Comparison of ENCODE assay signal across 32 cellular contexts in the genomic region with DNA sequence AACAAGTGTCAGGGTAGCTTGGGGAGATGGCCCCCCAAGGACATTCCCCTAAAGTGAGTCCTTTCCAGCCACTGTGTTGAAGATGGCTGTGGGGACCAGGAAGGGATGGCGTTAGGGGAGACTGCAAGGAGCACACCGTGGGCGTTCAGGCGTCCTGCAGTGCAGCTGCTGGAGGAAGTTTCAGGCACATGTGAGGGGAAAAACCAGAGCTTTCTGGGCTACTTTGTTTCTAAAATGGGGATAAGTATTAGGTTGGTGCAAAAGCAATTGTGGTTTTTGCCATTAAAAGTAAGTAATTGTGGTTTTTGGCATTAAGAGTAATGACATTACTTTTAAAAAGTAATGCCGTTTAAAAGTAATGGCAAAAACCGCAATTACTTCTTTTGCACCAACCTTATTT. TPM values are rescaled to one million over a fixed set of nuclear protein-coding genes. Genes with fewer than 3 reads are reported as not detected.
DNase-seq lines count a peak whose midpoint lies in the region; ATAC-seq, FAIRE-seq and TF ChIP-seq lines count a peak whose summit lies in the region.
"Had no signal": no experiment of that assay in that cellular context is flagged by ENCODE, and none has a peak within 500 bp of the region (broad histone marks: within the 10 kb centered on the region; RNA-seq: fewer than 3 reads in every experiment).

No MANE protein-coding gene starts in this region.

- H3K4me1 Mint-ChIP-seq in stimulated activated naive CD8-positive, alpha-beta T cell treated with anti-CD3 and anti-CD28 coated beads, Interleukin-15, Interleukin-2, amounts not matched to agents 100 ng/mL and 50 ng/mL, for 24 hours (ENCODE audit: low read depth) = peaks cover 82% of the 10 kb centered on the region

- WGBS in right cardiac atrium = 56% methylated on average over 6 of the region's 6 CpGs
- 6% methylated on average over 6 of the region's 6 CpGs for WGBS in GM12878 (ENCODE audit: insufficient coverage, insufficient replicate concordance, low lambda C conversion rate, missing lambda C conversion rate)

- no peaks in the 10 kb centered on the region for H3K9me3 Mint-ChIP-seq in stimulated activated naive CD8-positive, alpha-beta T cell treated with anti-CD3 and anti-CD28 coated beads, Interleukin-15, Interleukin-2, amounts not matched to agents 100 ng/mL and 50 ng/mL, for 24 hours
- H3K9me3 Mint-ChIP-seq: activated naive CD4-positive, alpha-beta T cell treated with anti-CD3 and anti-CD28 coated beads, Interleukin-2, amount 50 U/mL, for 72 hours; activated T-helper 1 cell treated with anti-CD3 and anti-CD28 coated beads, Interleukin-12 subunit alpha, Interleukin-12 subunit beta, Interleukin-2, Interleukin-4 antibody, amounts not matched to agents 30 ng/mL and 10 ng/mL and 1 ng/mL, durations not matched to agents 14 hours and 24 hours and 36 hours; H9 had no signal

- FAIRE-seq in GM12878 (lab: Jason Lieb, UNC) (peak; percentile 23), RCC 7860 (lab: Jason Lieb, UNC) (no peak)
- FAIRE-seq: pancreas had no signal

- no peak for ATAC-seq in right cardiac atrium
- ATAC-seq in GM21723 (IDR thresholded peaks at IDR 0.05; ENCODE audit: unreplicated experiment) = peak; percentile 42
- ATAC-seq in GM12878 = peak; percentile 44
- ATAC-seq in HG03354 (IDR thresholded peaks at IDR 0.05; ENCODE audit: poor library complexity, severe bottlenecking, unreplicated experiment) = no peak
- no peak for ATAC-seq in HG02571 (IDR thresholded peaks at IDR 0.05; ENCODE audit: unreplicated experiment)
- ATAC-seq: esophagus mucosa, heart right ventricle, mucosa of descending colon, pancreas had no signal

- TF ChIP-seq EP300 in GM12878 (IDR thresholded peaks at IDR 0.05; ENCODE audit: borderline replicate concordance in 1 of 2, control insufficient read depth in 1 of 2, low read depth in 2 of 2, low read length in 2 of 2) = peak in 1 of 2 experiments; percentile 17; a peak in 1 of 4 replicates

- no peaks in the 10 kb centered on the region for H3K36me3 Mint-ChIP-seq in stimulated activated naive CD8-positive, alpha-beta T cell treated with anti-CD3 and anti-CD28 coated beads, Interleukin-15, Interleukin-2, amounts not matched to agents 100 ng/mL and 50 ng/mL, for 24 hours (ENCODE audit: low read depth)
- H3K36me3 Mint-ChIP-seq: activated naive CD4-positive, alpha-beta T cell treated with anti-CD3 and anti-CD28 coated beads, Interleukin-2, amount 50 U/mL, for 72 hours had no signal

- no peak overlapping the region for H2AFZ ChIP-seq in GM12878 (ENCODE audit: control insufficient read depth, low read depth, low read length)
- H2AFZ ChIP-seq: PC-9 had no signal

- CTCF ChIA-PET in GM12878 (lab: Yijun Ruan, JAX) = interaction anchor here (0.5 to 2.8 kb wide), 4 partner anchors 11 to 442 kb away, joined by 3 to 8 read pairs (median 3); a partner anchor contains a TSS

- no peaks in the 10 kb centered on the region for H3K27me3 ChIP-seq in left ventricle myocardium inferior (ENCODE audit: low read depth)
- no peaks in the 10 kb centered on the region for H3K27me3 ChIP-seq in right cardiac atrium (ENCODE audit: control insufficient read depth, insufficient read depth)
- no peaks in the 10 kb centered on the region for H3K27me3 ChIP-seq in GM12878 (replicated peaks in 1 of 2; ENCODE audit: control insufficient read depth in 2 of 2, insufficient read depth in 2 of 2, low read length in 1 of 2)
- H3K27me3 ChIP-seq: heart right ventricle, pancreas, spleen had no signal

- no peak overlapping the region for H3K9ac ChIP-seq in GM12878 (ENCODE audit: control insufficient read depth, insufficient read depth, low read length)

- H3K4me3 ChIP-seq in left ventricle myocardium inferior (no peak overlapping the region), right cardiac atrium (ENCODE audit: low read length) (no peak overlapping the region), GM12878 (no peak overlapping the region)
- H3K4me3 ChIP-seq: coronary artery, heart right ventricle, lung, mucosa of descending colon, pancreas, PC-9, spleen had no signal

- no peaks in the 10 kb centered on the region for H4K20me1 ChIP-seq in GM12878 (ENCODE audit: control insufficient read depth, insufficient read depth)

- DNase-seq in left ventricle myocardium inferior (no peak), right cardiac atrium (no peak), GM12878 (ENCODE audit: low read depth, low spot score) (no peak), RCC 7860 (ENCODE audit: low spot score) (no peak)
- DNase-seq: activated CD4-positive, alpha-beta T cell treated with anti-CD3 and anti-CD28 coated beads for 4 hours; foreskin fibroblast; H9; heart right ventricle; KG1; mucosa of descending colon; NCI-H1694; pancreas; PC-9; SHP77; spleen; T-helper 9 cell had no signal

- no peaks in the 10 kb centered on the region for H3K79me2 ChIP-seq in GM12878 (ENCODE audit: control insufficient read depth, insufficient read depth, low read length)

- in situ Hi-C loops in GM12878 (cut with MboI) = no loop called here

- H3K27ac ChIP-seq in left ventricle myocardium inferior (replicated peaks) = peak overlapping the region; percentile 87
- H3K27ac ChIP-seq in right cardiac atrium (ENCODE audit: low read length) = no peak overlapping the region
- H3K27ac ChIP-seq in GM12878 (ENCODE audit: control insufficient read depth, insufficient read depth) = no peak overlapping the region
- H3K27ac ChIP-seq: C4-2B, coronary artery, pancreas, PC-9, spleen, VCaP had no signal

- no peaks in the 10 kb centered on the region for H3K36me3 ChIP-seq in left ventricle myocardium inferior
- no peaks in the 10 kb centered on the region for H3K36me3 ChIP-seq in GM12878 (ENCODE audit: control insufficient read depth in 2 of 2, insufficient read depth in 2 of 2, low read length in 1 of 2)
- H3K36me3 ChIP-seq: heart right ventricle, pancreas, spleen had no signal

- BruUV-seq in GM12878 (replicated peaks; lab: Mats Ljungman, UMichigan) = no TSS peak

- RAD21 ChIA-PET in GM12878 (lab: Charles Lee; ENCODE audit: unreplicated experiment) = interaction anchor here (1.2 to 4.9 kb wide), 3 partner anchors 9 to 12 kb away, joined by 3 to 35 read pairs (median 3); no protein-coding TSS in a partner anchor

- no peaks in the 10 kb centered on the region for H3K27me3 Mint-ChIP-seq in stimulated activated naive CD8-positive, alpha-beta T cell treated with anti-CD3 and anti-CD28 coated beads, Interleukin-15, Interleukin-2, amounts not matched to agents 100 ng/mL and 50 ng/mL, for 24 hours

- no peak for TF ChIP-seq RAD21 in GM12878 (IDR thresholded peaks at IDR 0.05; ENCODE audit: insufficient read depth, low read depth, low read length)

- POLR2A ChIA-PET in GM12878 (lab: Charles Lee) = interaction anchor here (0.5 to 4.6 kb wide), 5 partner anchors 9 to 95 kb away, joined by 3 to 23 read pairs (median 5); no protein-coding TSS in a partner anchor

- SMC1A ChIA-PET in GM12878 (lab: Charles Lee; ENCODE audit: uncharacterized antibody, unreplicated experiment) = interaction anchor here (0.8 to 6.6 kb wide), 8 partner anchors 9 to 33 kb away, joined by 3 to 46 read pairs (median 4); no protein-coding TSS in a partner anchor

- H3K4me2 ChIP-seq in GM12878 (ENCODE audit: control insufficient read depth, insufficient read depth) = 0 out of 2 replicates have a peak overlapping the region, but pooled peaks have one; percentile 5
- H3K4me2 ChIP-seq: PC-9 had no signal

- H3K9me3 ChIP-seq in left ventricle myocardium inferior (replicated peaks) = no peaks in the 10 kb centered on the region
- H3K9me3 ChIP-seq in right cardiac atrium (ENCODE audit: control insufficient read depth, low read length) = no peaks in the 10 kb centered on the region
- no peaks in the 10 kb centered on the region for H3K9me3 ChIP-seq in GM12878 (replicated peaks; ENCODE audit: control insufficient read depth, insufficient read depth, low read length)
- H3K9me3 ChIP-seq: heart right ventricle, mucosa of descending colon, pancreas, spleen had no signal

- no peak overlapping the region for H3K4me3 Mint-ChIP-seq in stimulated activated naive CD8-positive, alpha-beta T cell treated with anti-CD3 and anti-CD28 coated beads, Interleukin-15, Interleukin-2, amounts not matched to agents 100 ng/mL and 50 ng/mL, for 24 hours
- H3K4me3 Mint-ChIP-seq: activated T-helper 1 cell treated with anti-CD3 and anti-CD28 coated beads, Interleukin-12 subunit alpha, Interleukin-12 subunit beta, Interleukin-2, Interleukin-4 antibody, amounts not matched to agents 30 ng/mL and 10 ng/mL and 1 ng/mL, durations not matched to agents 14 hours and 24 hours and 36 hours; H9 had no signal

- H3K4me1 ChIP-seq in left ventricle myocardium inferior (peaks cover 64% of the 10 kb centered on the region), right cardiac atrium (ENCODE audit: control insufficient read depth, insufficient read depth, low read length) (peaks cover 13% of the 10 kb centered on the region), GM12878 (ENCODE audit: control insufficient read depth, insufficient read depth, low read length) (peaks cover 39% of the 10 kb centered on the region)
- H3K4me1 ChIP-seq: pancreas had no signal

- TF ChIP-seq POLR2A in GM12878 (IDR thresholded peaks at IDR 0.05; ENCODE audit: low read depth, low read length) = no peak

- intact Hi-C loops in left ventricle myocardium inferior (cut with micrococcal nuclease) = no loop called here
- intact Hi-C loops in right cardiac atrium (cut with DNase I) = no loop called here
- intact Hi-C loops in GM12878 (cut with micrococcal nuclease; ENCODE audit: unreplicated experiment) = no loop called here

- H3K27ac Mint-ChIP-seq in stimulated activated naive CD8-positive, alpha-beta T cell treated with anti-CD3 and anti-CD28 coated beads, Interleukin-15, Interleukin-2, amounts not matched to agents 100 ng/mL and 50 ng/mL, for 24 hours = peak overlapping the region; percentile 87
- H3K27ac Mint-ChIP-seq: activated naive CD4-positive, alpha-beta T cell treated with anti-CD3 and anti-CD28 coated beads, Interleukin-2, amount 50 U/mL, for 72 hours; H9 had no signal

- no peak for TF ChIP-seq CTCF in left ventricle myocardium inferior (IDR thresholded peaks at IDR 0.05; ENCODE audit: borderline replicate concordance)
- TF ChIP-seq CTCF in GM12878 (IDR thresholded peaks at IDR 0.05 in 2 of 3, conservative IDR thresholded peaks at IDR 0.05 in 1 of 3; ENCODE audit: control insufficient read depth in 2 of 3, extremely low read depth in 1 of 3, insufficient read depth in 1 of 3, low read depth in 3 of 3, low read length in 3 of 3) = no peak

RNA-seq across cellular contexts. Expression of a gene that starts 14.3 kb away (rescaled TPM):
- 2.6 TPM for total RNA-seq in left ventricle myocardium inferior
- 1 to 10 TPM in 3 of 4 donors, under 1 TPM in 1; 0.81 to 2.9 (median 1.9) TPM for total RNA-seq in right cardiac atrium
- 1.1 TPM for polyA plus RNA-seq in right cardiac atrium
- 13.7 and 18.8 TPM in 2 replicates for total RNA-seq in GM12878 (2013; cell fraction: nucleolus; rRNA removed)
- total RNA-seq in GM12878 (2014; rRNA removed) = 1.1 and 1.9 TPM in 2 replicates
- 1.1 and 1.4 TPM in 2 replicates for total RNA-seq in GM12878 (2014; rRNA removed; fragmentation: Illumina TruSeq; extraction: Trizol)
- 1.5 and 1.8 TPM in 2 replicates for total RNA-seq in GM12878 (2021)
- polyA plus RNA-seq in GM12878 (2011; ENCODE audit: low read depth) = 1.3 TPM
- polyA plus RNA-seq in GM12878 (2011; rRNA removed) = 5.5 and 15.7 TPM in 2 replicates
- 22.9 and 31.0 TPM in 2 replicates for polyA plus RNA-seq in GM12878 (2011; cell fraction: cytosol; rRNA removed)
- 9.8 and 13.4 TPM in 2 replicates for polyA plus RNA-seq in GM12878 (2011; cell fraction: nucleus; rRNA removed)
- polyA plus RNA-seq in GM12878 (2012) = 1.2 and 1.3 TPM in 2 replicates
- 0.84 and 2.6 TPM in 2 replicates for polyA plus RNA-seq in GM12878 (2014; fragmentation: Illumina TruSeq; extraction: Trizol)
- 1 to 10 TPM; 1.7 to 1.9 TPM for polyA plus RNA-seq in GM12878 (2014; fragmentation: Nextera tagmentation; extraction: Ambion mirVana)
- 0.97 and 1.3 TPM in 2 replicates for polyA plus RNA-seq in GM12878 (2014; rRNA removed)
- under 1 TPM; 0.88 to 1.00 TPM for polyA plus RNA-seq in GM12878 (2016; fragmentation: Nextera tagmentation; extraction: Ambion mirVana)
- 24.3 and 26.7 TPM in 2 replicates for polyA minus RNA-seq in GM12878 (2011; rRNA and poly(A)+ RNA removed)
- 9.3 and 10.8 TPM in 2 replicates for polyA minus RNA-seq in GM12878 (2011; cell fraction: cytosol; rRNA and poly(A)+ RNA removed)
- 5.0 and 7.0 TPM in 2 replicates for polyA minus RNA-seq in GM12878 (2011; cell fraction: nucleus; rRNA and poly(A)+ RNA removed)
- total RNA-seq: Daoy, H9, kidney epithelial cell, NCI-H460, PC-9 had no signal
- polyA plus RNA-seq: AG04450, neural cell had no signal

Comparison
In these comparisons a context has a peak if more than half of its experiments do, and no peak if none do; other contexts are left out.
1. ATAC-seq: peak in GM21723 (single experiment) and GM12878 (single experiment); none in right cardiac atrium (0 of 2), HG03354 (single experiment) and HG02571 (single experiment).